In genomic region chr11:66036334-66036710, GRCh38 we compare ENCODE assay signal across 1 cellular context.
A peak's percentile ranks its signal among the peaks of the same experiment; 100 is the strongest.
TF ChIP-seq lines count a peak whose summit lies in the region.

No MANE protein-coding gene starts in this region.

TF ChIP-seq in HepG2, 621 proteins besides CTCF, POLR2A, EP300 and RAD21:
- TF ChIP-seq FOSL2 (CRISPR knock-in tag; IDR thresholded peaks at IDR 0.05) (peak; percentile 35; the same call in 1 of the 2 replicates), RXRB (CRISPR knock-in tag; IDR thresholded peaks at IDR 0.05; ENCODE audit: borderline replicate concordance) (no peak)
